Comparison of ENCODE assay signal across 11 cellular contexts in genomic region chr2:191319181-191319580, GRCh38.
DNase-seq lines count a peak whose midpoint lies in the region; ATAC-seq and TF ChIP-seq lines count a peak whose summit lies in the region.
"Had no signal": no experiment of that assay in that cellular context is flagged by ENCODE, and none has a peak within 500 bp of the region (broad histone marks: within the 10 kb centered on the region; RNA-seq: fewer than 3 reads in every experiment).

No MANE protein-coding gene starts in this region.

- H3K79me1 ChIP-seq in IMR-90 (ENCODE audit: low read depth in 1 of 2, low read length in 2 of 2), result peaks cover 29 to 67% of the 10 kb centered on the region in 2 experiments

- peaks cover 11% of the 10 kb centered on the region for H3K27me3 Mint-ChIP-seq in activated T-helper 1 cell treated with anti-CD3 and anti-CD28 coated beads, Interleukin-12 subunit alpha, Interleukin-12 subunit beta, Interleukin-2, Interleukin-4 antibody, amounts not matched to agents 30 ng/mL and 10 ng/mL and 1 ng/mL, durations not matched to agents 14 hours and 24 hours and 36 hours (ENCODE audit: insufficient read depth)

- peak overlapping the region; percentile 63; the same call in 1 of the 2 replicates for H4K91ac ChIP-seq in IMR-90 (ENCODE audit: insufficient read depth, low read depth, low read length)

- H2AFZ ChIP-seq in IMR-90 (replicated peaks; ENCODE audit: low read length, poor library complexity) (no peak overlapping the region), PC-9 (no peak overlapping the region)

- H3K4me2 ChIP-seq in IMR-90 (ENCODE audit: low read depth, low read length) (peak overlapping the region; percentile 66; the same call in 1 of the 2 replicates), PC-9 (no peak overlapping the region)

- peak overlapping the region; percentile 76 for H2BK5ac ChIP-seq in IMR-90 (ENCODE audit: low read depth, low read length, poor library complexity, severe bottlenecking)

- no CpG with 5 or more reads among the region's 2 CpGs for WGBS in IMR-90 (ENCODE audit: extremely low coverage in 2 of 2, insufficient read length in 1 of 2), 2 experiments
- WGBS in lung, 2 donors, result 73 to 76% methylated on average over 2 of the region's 2 CpGs

- H3F3A ChIP-seq in PC-9 (ENCODE audit: insufficient read depth, low read depth), result peaks cover 25% of the 10 kb centered on the region

- H3K18ac ChIP-seq in IMR-90 (ENCODE audit: low read depth, low read length), result peak overlapping the region; percentile 68

- H3K56ac ChIP-seq in IMR-90 (ENCODE audit: extremely low read depth, insufficient read depth, low read length), result peak overlapping the region; percentile 58; the same call in 1 of the 2 replicates

- no peak overlapping the region for H3K27ac Mint-ChIP-seq in activated T-helper 1 cell treated with anti-CD3 and anti-CD28 coated beads, Interleukin-12 subunit alpha, Interleukin-12 subunit beta, Interleukin-2, Interleukin-4 antibody, amounts not matched to agents 30 ng/mL and 10 ng/mL and 1 ng/mL, durations not matched to agents 14 hours and 24 hours and 36 hours

- peaks cover 14% of the 10 kb centered on the region for H3K9me1 ChIP-seq in IMR-90 (ENCODE audit: insufficient read depth, low read length)

- H3K23ac ChIP-seq in IMR-90 (ENCODE audit: low read depth, low read length), result peak overlapping the region; percentile 70; the same call in 1 of the 2 replicates

- H3K4me3 Mint-ChIP-seq in activated T-helper 1 cell treated with anti-CD3 and anti-CD28 coated beads, Interleukin-12 subunit alpha, Interleukin-12 subunit beta, Interleukin-2, Interleukin-4 antibody, amounts not matched to agents 30 ng/mL and 10 ng/mL and 1 ng/mL, durations not matched to agents 14 hours and 24 hours and 36 hours, result no peak overlapping the region

- no peaks in the 10 kb centered on the region for H3K9me2 ChIP-seq in PC-9 (ENCODE audit: insufficient read depth)

- TF ChIP-seq RAD21 in IMR-90 (IDR thresholded peaks at IDR 0.05; ENCODE audit: low read length), result no peak

- peaks cover 23% of the 10 kb centered on the region for H3K4me1 ChIP-seq in IMR-90 (ENCODE audit: control insufficient read depth, insufficient read depth, low read length)
- peaks cover 14% of the 10 kb centered on the region for H3K4me1 ChIP-seq in colonic mucosa
- peaks cover 5 to 17% of the 10 kb centered on the region in 2 donors for H3K4me1 ChIP-seq in lung (ENCODE audit: control insufficient read depth in 2 of 2, insufficient read depth in 2 of 2, low read length in 2 of 2)
- H3K4me1 ChIP-seq in PC-9 (replicated peaks; ENCODE audit: insufficient read depth), result peaks cover 52% of the 10 kb centered on the region

- DNase-seq in A172 (ENCODE audit: low spot score), result peak; percentile 53
- peak; percentile 78 for DNase-seq in IMR-90
- no peak for DNase-seq in colonic mucosa
- DNase-seq in lung (ENCODE audit: low spot score), result no peak
- DNase-seq in NK-92 (lab: John Stamatoyannopoulos, UW; ENCODE audit: unreplicated experiment), result no peak
- no peak for DNase-seq in cerebellar cortex (ENCODE audit: low spot score)
- DNase-seq in PC-9, result no peak
- no peak for DNase-seq in activated T-helper 1 cell treated with anti-CD3 and anti-CD28 coated beads, Interleukin-12 subunit alpha, Interleukin-12 subunit beta, Interleukin-2, Interleukin-4 antibody, amounts not matched to agents 30 ng/mL and 10 ng/mL and 1 ng/mL, durations not matched to agents 14 hours and 24 hours and 36 hours (ENCODE audit: low spot score)
- DNase-seq: NCI-H187 treated with DMSO at 0.1 percent for 48 hours; stimulated activated CD4-positive, alpha-beta T cell treated with anti-CD3 and anti-CD28 coated beads, Interleukin-4, amount 100 ng/mL, for 4 hours had no signal

- H2BK15ac ChIP-seq in IMR-90 (ENCODE audit: low read depth, low read length), result peak overlapping the region; percentile 38; the same call in 1 of the 3 replicates

- H2BK20ac ChIP-seq in IMR-90 (ENCODE audit: low read depth, low read length), result no peak overlapping the region

- peak overlapping the region in 1 of 2 experiments; percentile 56; a peak in 2 of 4 replicates for H4K8ac ChIP-seq in IMR-90 (ENCODE audit: low read depth in 2 of 2, low read length in 2 of 2)

- BruUV-seq in IMR-90 (replicated peaks; lab: Mats Ljungman, UMichigan) (no TSS peak), PC-9 (replicated peaks; lab: Mats Ljungman, UMichigan) (no TSS peak)

- H3K9ac ChIP-seq in IMR-90 (ENCODE audit: low read depth, low read length), result no peak overlapping the region; the same call in 1 of the 2 replicates
- H3K9ac ChIP-seq in colonic mucosa (ENCODE audit: low read depth in 2 of 2, low read length in 2 of 2), result peak overlapping the region in 1 of 2 donors; percentile 66

- H3K9me3 ChIP-seq in IMR-90 (ENCODE audit: control insufficient read depth, insufficient read depth, low read length), result no peaks in the 10 kb centered on the region
- H3K9me3 ChIP-seq in colonic mucosa, result no peaks in the 10 kb centered on the region
- no peaks in the 10 kb centered on the region for H3K9me3 ChIP-seq in lung (ENCODE audit: control insufficient read depth in 2 of 2, insufficient read depth in 1 of 2, low read length in 1 of 2)
- 0 out of 2 replicates have a peak, but pooled peaks cover 4% of the 10 kb centered on the region for H3K9me3 ChIP-seq in PC-9 (ENCODE audit: insufficient read depth, low read depth)
- H3K9me3 ChIP-seq: thoracic aorta had no signal

- H2AK5ac ChIP-seq in IMR-90 (ENCODE audit: low read depth, low read length), result peak overlapping the region; percentile 44; the same call in 1 of the 2 replicates

- in situ Hi-C loops in IMR-90 (cut with MboI; ENCODE audit: low sequenced_read_pairs), result no loop called here

- H4K20me1 ChIP-seq in IMR-90 (ENCODE audit: insufficient read depth, low read length) (peaks cover 25% of the 10 kb centered on the region), PC-9 (ENCODE audit: insufficient read depth) (no peaks in the 10 kb centered on the region)

- TF ChIP-seq POLR2A in IMR-90 (IDR thresholded peaks at IDR 0.05; ENCODE audit: low read depth, low read length), result no peak

- dilution Hi-C loops in IMR-90 (cut with HindIII; ENCODE audit: low sequenced_read_pairs, unreplicated experiment), result no loop called here

- H3K27ac ChIP-seq in IMR-90 (ENCODE audit: insufficient read depth, low read length), result peak overlapping the region; percentile 78; the same call in 1 of the 2 replicates
- peak overlapping the region; percentile 83 for H3K27ac ChIP-seq in colonic mucosa
- no peak overlapping the region for H3K27ac ChIP-seq in lung (ENCODE audit: low read depth in 1 of 2, low read length in 1 of 2)
- no peak overlapping the region for H3K27ac ChIP-seq in PC-9

- 0 out of 2 replicates have a peak overlapping the region, but pooled peaks have one; percentile 23 for H4K5ac ChIP-seq in IMR-90 (ENCODE audit: low read depth, low read length)

- peaks cover 17% of the 10 kb centered on the region for H3K4me1 Mint-ChIP-seq in activated T-helper 1 cell treated with anti-CD3 and anti-CD28 coated beads, Interleukin-12 subunit alpha, Interleukin-12 subunit beta, Interleukin-2, Interleukin-4 antibody, amounts not matched to agents 30 ng/mL and 10 ng/mL and 1 ng/mL, durations not matched to agents 14 hours and 24 hours and 36 hours (ENCODE audit: low read depth)

- ATAC-seq in IMR-90 (ENCODE audit: low read depth) (peak; percentile 66), lung (ENCODE audit: insufficient read depth, low FRiP score) (peak; percentile 17)

- H3K36me3 ChIP-seq in IMR-90 (ENCODE audit: control insufficient read depth, insufficient read depth, low read length) (no peaks in the 10 kb centered on the region), colonic mucosa (no peaks in the 10 kb centered on the region), lung (ENCODE audit: control insufficient read depth in 2 of 2, insufficient read depth in 2 of 2, low read length in 2 of 2) (no peaks in the 10 kb centered on the region), PC-9 (ENCODE audit: low read depth) (no peaks in the 10 kb centered on the region)
- H3K36me3 ChIP-seq: thoracic aorta had no signal

- H3K14ac ChIP-seq in IMR-90 (replicated peaks; ENCODE audit: low read depth, low read length), result peak overlapping the region; percentile 79

- H2BK120ac ChIP-seq in IMR-90 (ENCODE audit: low read depth, low read length), result peak overlapping the region; percentile 47

- CTCF ChIA-PET in IMR-90 (lab: Yijun Ruan, JAX) (no interaction called here), PC-9 (lab: Charles Lee) (no interaction called here)

- H3K79me2 ChIP-seq in PC-9 (ENCODE audit: low read depth), result peaks cover 22% of the 10 kb centered on the region; the same call in 1 of the 2 replicates

- H3K9me3 Mint-ChIP-seq in activated T-helper 1 cell treated with anti-CD3 and anti-CD28 coated beads, Interleukin-12 subunit alpha, Interleukin-12 subunit beta, Interleukin-2, Interleukin-4 antibody, amounts not matched to agents 30 ng/mL and 10 ng/mL and 1 ng/mL, durations not matched to agents 14 hours and 24 hours and 36 hours, result peaks cover 12% of the 10 kb centered on the region

- H3K4me3 ChIP-seq in IMR-90 (ENCODE audit: insufficient read depth, low read depth, low read length), result no peak overlapping the region
- no peak overlapping the region for H3K4me3 ChIP-seq in colonic mucosa
- no peak overlapping the region for H3K4me3 ChIP-seq in lung
- H3K4me3 ChIP-seq in PC-9, result no peak overlapping the region
- H3K4me3 ChIP-seq: thoracic aorta had no signal

- H3K36me3 Mint-ChIP-seq in activated T-helper 1 cell treated with anti-CD3 and anti-CD28 coated beads, Interleukin-12 subunit alpha, Interleukin-12 subunit beta, Interleukin-2, Interleukin-4 antibody, amounts not matched to agents 30 ng/mL and 10 ng/mL and 1 ng/mL, durations not matched to agents 14 hours and 24 hours and 36 hours (ENCODE audit: low read depth), result peaks cover under 1% of the 10 kb centered on the region

- H3K27me3 ChIP-seq in IMR-90 (ENCODE audit: control insufficient read depth, insufficient read depth, low read length) (no peaks in the 10 kb centered on the region), colonic mucosa (no peaks in the 10 kb centered on the region), lung (ENCODE audit: control insufficient read depth, insufficient read depth) (no peaks in the 10 kb centered on the region), PC-9 (ENCODE audit: insufficient read depth, low read depth) (no peaks in the 10 kb centered on the region)

- TF ChIP-seq CTCF in IMR-90 (conservative IDR thresholded peaks at IDR 0.05; ENCODE audit: low read depth, low read length) (no peak), colonic mucosa (IDR thresholded peaks at IDR 0.05) (no peak), lung (IDR thresholded peaks at IDR 0.05; ENCODE audit: control extremely low read depth, extremely low read depth) (no peak), PC-9 (conservative IDR thresholded peaks at IDR 0.05) (no peak)

- POLR2A ChIA-PET in IMR-90 (lab: Charles Lee; ENCODE audit: unreplicated experiment), result no interaction called here
- POLR2A ChIA-PET in PC-9 (lab: Charles Lee; ENCODE audit: unreplicated experiment), result interaction anchor here (0.6 to 0.9 kb wide), 2 partner anchors 27 to 33 kb away, joined by 3 to 5 read pairs; no protein-coding TSS in a partner anchor

- H3K4ac ChIP-seq in IMR-90 (ENCODE audit: low read depth, low read length), result peak overlapping the region; percentile 37

- intact Hi-C loops in IMR-90 (cut with micrococcal nuclease) (no loop called here), colonic mucosa (cut with DNase I) (no loop called here), PC-9 (cut with micrococcal nuclease; ENCODE audit: unreplicated experiment) (no loop called here)
- intact Hi-C loops in activated T-helper 1 cell treated with anti-CD3 and anti-CD28 coated beads, Interleukin-12 subunit alpha, Interleukin-12 subunit beta, Interleukin-2, Interleukin-4 antibody, amounts not matched to agents 30 ng/mL and 10 ng/mL and 1 ng/mL, durations not matched to agents 14 hours and 24 hours and 36 hours (cut with micrococcal nuclease), result no loop called here

- no peak overlapping the region for H2AK9ac ChIP-seq in IMR-90 (replicated peaks; ENCODE audit: low read depth, low read length, poor library complexity)

Comparison
In these comparisons a context has a peak if more than half of its experiments do, and no peak if none do; other contexts are left out.
1. DNase-seq: peak in A172 (single experiment) and IMR-90 (single experiment); none in colonic mucosa (single experiment), lung (single experiment), NK-92 (single experiment), cerebellar cortex (single experiment), PC-9 (0 of 2) and activated T-helper 1 cell treated with anti-CD3 and anti-CD28 coated beads, Interleukin-12 subunit alpha, Interleukin-12 subunit beta, Interleukin-2, Interleukin-4 antibody, amounts not matched to agents 30 ng/mL and 10 ng/mL and 1 ng/mL, durations not matched to agents 14 hours and 24 hours and 36 hours (single experiment).
2. H3K27ac ChIP-seq: peak in IMR-90 (single experiment) and colonic mucosa (single experiment); none in lung (0 of 2) and PC-9 (single experiment).